In genomic region chr7:102061981-102062390, GRCh38 we compare ENCODE assay signal across 9 cellular contexts.
DNase-seq lines count a peak whose midpoint lies in the region; ATAC-seq and TF ChIP-seq lines count a peak whose summit lies in the region.
"Had no signal": no experiment of that assay in that cellular context is flagged by ENCODE, and none has a peak within 500 bp of the region (broad histone marks: within the 10 kb centered on the region; RNA-seq: fewer than 3 reads in every experiment).

No MANE protein-coding gene starts in this region.

- no peaks in the 10 kb centered on the region for H3K27me3 Mint-ChIP-seq in activated T-cell treated with anti-CD3 and anti-CD28 coated beads, Interleukin-2, amount 50 U/mL, for 24 hours

- H3K9me3 ChIP-seq in left lung, result no peaks in the 10 kb centered on the region
- no peaks in the 10 kb centered on the region for H3K9me3 ChIP-seq in uterus
- H3K9me3 ChIP-seq: thoracic aorta had no signal

- intact Hi-C loops in left lung (cut with DNase I) (no loop called here), uterus (cut with DNase I; ENCODE audit: low total_unique reads) (no loop called here)

- H3K9me3 Mint-ChIP-seq in activated T-cell treated with anti-CD3 and anti-CD28 coated beads, Interleukin-2, amount 50 U/mL, for 24 hours, result no peaks in the 10 kb centered on the region

- H3K4me3 ChIP-seq in GM12865 (ENCODE audit: low read depth, low read length), result no peak overlapping the region
- no peak overlapping the region for H3K4me3 ChIP-seq in left lung
- no peak overlapping the region for H3K4me3 ChIP-seq in uterus
- H3K4me3 ChIP-seq: thoracic aorta had no signal

- H3K4me1 ChIP-seq in left lung (peaks cover 0 to 39% of the 10 kb centered on the region in 2 donors), uterus (no peaks in the 10 kb centered on the region)

- peak overlapping the region in 1 of 2 donors; percentile 37 for H3K27ac ChIP-seq in left lung
- no peak overlapping the region for H3K27ac ChIP-seq in uterus
- H3K27ac ChIP-seq: thoracic aorta had no signal

- no peak for TF ChIP-seq POLR2A in uterus (IDR thresholded peaks at IDR 0.05)

- H3K4me1 Mint-ChIP-seq in activated T-cell treated with anti-CD3 and anti-CD28 coated beads, Interleukin-2, amount 50 U/mL, for 24 hours (ENCODE audit: low read depth), result peaks cover 7% of the 10 kb centered on the region

- no peak overlapping the region for H3K27ac Mint-ChIP-seq in activated T-cell treated with anti-CD3 and anti-CD28 coated beads, Interleukin-2, amount 50 U/mL, for 24 hours

- peaks cover 12% of the 10 kb centered on the region for H3K36me3 Mint-ChIP-seq in activated T-cell treated with anti-CD3 and anti-CD28 coated beads, Interleukin-2, amount 50 U/mL, for 24 hours (ENCODE audit: low read depth)

- H3K4me3 Mint-ChIP-seq in activated T-cell treated with anti-CD3 and anti-CD28 coated beads, Interleukin-2, amount 50 U/mL, for 24 hours, result no peak overlapping the region

- TF ChIP-seq CTCF in GM12865 (IDR thresholded peaks at IDR 0.05; ENCODE audit: insufficient read depth, low read depth, low read length, missing control alignments), result no peak
- TF ChIP-seq CTCF in left lung (IDR thresholded peaks at IDR 0.05), result no peak
- no peak for TF ChIP-seq CTCF in uterus (IDR thresholded peaks at IDR 0.05)

- DNase-seq in GM12865 (ENCODE audit: low read depth), result peak; percentile 88
- peak; percentile 16 for DNase-seq in M059J (ENCODE audit: low read depth)
- DNase-seq in left lung, result peak; percentile 88
- no peak for DNase-seq in HT-29 (ENCODE audit: low spot score)
- no peak for DNase-seq in NCI-H2196 treated with DMSO at 0.1 percent for 48 hours (lab: John Stamatoyannopoulos, UW; ENCODE audit: unreplicated experiment)
- no peak for DNase-seq in activated T-cell treated with anti-CD3 and anti-CD28 coated beads, Interleukin-2, amount 50 U/mL, for 24 hours
- DNase-seq in uterus, result no peak

- H3K27me3 ChIP-seq in left lung (no peaks in the 10 kb centered on the region), uterus (no peaks in the 10 kb centered on the region)

- H3K36me3 ChIP-seq in left lung, result peaks cover 0 to 4% of the 10 kb centered on the region in 2 donors
- H3K36me3 ChIP-seq in uterus, result no peaks in the 10 kb centered on the region
- H3K36me3 ChIP-seq: thoracic aorta had no signal

- ATAC-seq in GM21737 (IDR thresholded peaks at IDR 0.05; ENCODE audit: unreplicated experiment) (peak; percentile 73), left lung (peak; percentile 57)

Comparison
In these comparisons a context has a peak if more than half of its experiments do, and no peak if none do; other contexts are left out.
1. DNase-seq: peak in GM12865 (single experiment), M059J (single experiment) and left lung (2 of 2); none in HT-29 (single experiment), NCI-H2196 treated with DMSO at 0.1 percent for 48 hours (single experiment), activated T-cell treated with anti-CD3 and anti-CD28 coated beads, Interleukin-2, amount 50 U/mL, for 24 hours (single experiment) and uterus (0 of 2).